Comparison of ENCODE assay signal across 10 cellular contexts in the genomic region with DNA sequence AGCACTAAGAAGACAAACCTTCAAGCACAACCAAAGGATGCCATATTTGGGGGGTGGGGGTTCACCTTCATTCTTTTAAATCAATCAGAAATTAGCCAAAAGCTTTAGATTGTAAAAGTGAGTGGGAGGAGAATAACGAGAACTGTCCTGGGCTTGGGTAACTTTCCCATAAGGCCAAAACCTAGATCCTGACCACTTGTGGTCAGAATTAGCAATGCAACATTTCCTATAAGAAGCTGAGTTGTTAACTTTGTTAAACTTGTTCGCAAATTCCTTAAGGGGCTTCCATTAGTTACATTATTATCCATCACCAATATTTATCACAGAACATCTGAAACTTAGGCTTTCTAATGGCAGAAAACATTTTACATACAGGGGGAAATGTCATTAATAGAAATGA. TPM values are rescaled to one million over a fixed set of nuclear protein-coding genes. Genes with fewer than 3 reads are reported as not detected.
DNase-seq lines count a peak whose midpoint lies in the region; ATAC-seq, FAIRE-seq and TF ChIP-seq lines count a peak whose summit lies in the region.
"Had no signal": no experiment of that assay in that cellular context is flagged by ENCODE, and none has a peak within 500 bp of the region (broad histone marks: within the 10 kb centered on the region; RNA-seq: fewer than 3 reads in every experiment).

No MANE protein-coding gene starts in this region.

- no peak for TF ChIP-seq POLR2A in right lobe of liver (IDR thresholded peaks at IDR 0.05)

- H3K27ac ChIP-seq in astrocyte (ENCODE audit: low read depth, low read length): no peak overlapping the region
- H3K27ac ChIP-seq in right lobe of liver: peak overlapping the region in 2 of 3 donors; percentile 1 to 3
- no peak overlapping the region for H3K27ac ChIP-seq in aorta (ENCODE audit: low read depth in 1 of 2, low read length in 2 of 2)

- peak; percentile 33 to 47 (median 43) for ATAC-seq in right lobe of liver
- ATAC-seq in aorta (ENCODE audit: low FRiP score): no peak

- intact Hi-C loops in right lobe of liver (cut with DNase I): no loop called here
- intact Hi-C loops in aorta (cut with DNase I): no loop called here

- DNase-seq in CD1c-positive myeloid dendritic cell (ENCODE audit: extremely low spot score) (peak; percentile 76), HuH-7 (ENCODE audit: low spot score) (peak; percentile 37), astrocyte (ENCODE audit: low read depth) (no peak), right lobe of liver (no peak), GOT3 (lab: John Stamatoyannopoulos, UW) (no peak), aorta (no peak)
- DNase-seq in NK-92 treated with Interleukin-12 subunit alpha and Interleukin-12 subunit beta, amount 100 ng/mL, for 24 hours (lab: John Stamatoyannopoulos, UW): no peak
- DNase-seq in T-helper 2 cell treated with Interferon-gamma antibody and Interleukin-4, amounts not matched to agents 5 μg/mL and 100 μg/mL, for 36 hours (ENCODE audit: low spot score): no peak
- DNase-seq: mammary epithelial cell, NCI-H82 had no signal

- H3K27me3 Mint-ChIP-seq in astrocyte (ENCODE audit: low read depth, unreplicated experiment): no peaks in the 10 kb centered on the region
- H3K27me3 Mint-ChIP-seq in T-helper 2 cell treated with Interferon-gamma antibody and Interleukin-4, amounts not matched to agents 5 μg/mL and 100 μg/mL, for 36 hours (ENCODE audit: low read depth): no peaks in the 10 kb centered on the region

- H3K4me1 ChIP-seq in astrocyte (ENCODE audit: insufficient read depth, low read length): peaks cover 41% of the 10 kb centered on the region
- H3K4me1 ChIP-seq in right lobe of liver: peaks cover 0 to 32% (median 10%) of the 10 kb centered on the region in 4 donors
- peaks cover 0 to 4% of the 10 kb centered on the region in 2 donors for H3K4me1 ChIP-seq in aorta (ENCODE audit: control insufficient read depth in 1 of 2, insufficient read depth in 2 of 2, low read length in 2 of 2)

- H3K4me1 Mint-ChIP-seq in astrocyte (ENCODE audit: low read depth, unreplicated experiment): peaks cover 9% of the 10 kb centered on the region
- H3K4me1 Mint-ChIP-seq in T-helper 2 cell treated with Interferon-gamma antibody and Interleukin-4, amounts not matched to agents 5 μg/mL and 100 μg/mL, for 36 hours (ENCODE audit: low read depth): peaks cover 56% of the 10 kb centered on the region

- no peaks in the 10 kb centered on the region for H3K36me3 ChIP-seq in astrocyte (ENCODE audit: insufficient read depth, low read length)
- no peaks in the 10 kb centered on the region for H3K36me3 ChIP-seq in right lobe of liver
- no peaks in the 10 kb centered on the region for H3K36me3 ChIP-seq in aorta (ENCODE audit: control insufficient read depth in 1 of 2, insufficient read depth in 2 of 2, low read length in 1 of 2)

- no peak overlapping the region for H3K4me2 ChIP-seq in astrocyte (ENCODE audit: low read length)

- no peaks in the 10 kb centered on the region for H3K9me3 ChIP-seq in astrocyte (ENCODE audit: insufficient read depth, low read depth, low read length)
- no peaks in the 10 kb centered on the region for H3K9me3 ChIP-seq in right lobe of liver
- no peaks in the 10 kb centered on the region for H3K9me3 ChIP-seq in aorta (ENCODE audit: control insufficient read depth, low read length)

- H3K27me3 ChIP-seq in astrocyte (ENCODE audit: insufficient read depth, low read length) (no peaks in the 10 kb centered on the region), right lobe of liver (no peaks in the 10 kb centered on the region), aorta (ENCODE audit: control insufficient read depth in 1 of 2, insufficient read depth in 2 of 2, low read length in 1 of 2) (no peaks in the 10 kb centered on the region)

- no peak for FAIRE-seq in astrocyte (lab: Jason Lieb, UNC)

- no peak overlapping the region for H3K4me3 Mint-ChIP-seq in astrocyte (ENCODE audit: unreplicated experiment)
- H3K4me3 Mint-ChIP-seq in T-helper 2 cell treated with Interferon-gamma antibody and Interleukin-4, amounts not matched to agents 5 μg/mL and 100 μg/mL, for 36 hours: no peak overlapping the region

- peaks cover 4% of the 10 kb centered on the region for H3K9me3 Mint-ChIP-seq in astrocyte (ENCODE audit: unreplicated experiment)
- H3K9me3 Mint-ChIP-seq in T-helper 2 cell treated with Interferon-gamma antibody and Interleukin-4, amounts not matched to agents 5 μg/mL and 100 μg/mL, for 36 hours: no peaks in the 10 kb centered on the region

- WGBS in right lobe of liver (ENCODE audit: insufficient coverage, low coverage, low lambda C conversion rate, missing lambda C conversion rate): 43% methylated on average over 2 of the region's 2 CpGs
- WGBS in aorta, 2 donors: 74% methylated on average over 2 of the region's 2 CpGs

- no peak overlapping the region for H2AFZ ChIP-seq in astrocyte (ENCODE audit: low read depth, low read length)

- H3K79me2 ChIP-seq in astrocyte (ENCODE audit: insufficient read depth, low read length): peaks cover 79% of the 10 kb centered on the region

- H4K20me1 ChIP-seq in astrocyte (ENCODE audit: insufficient read depth, low read length): peaks cover 18% of the 10 kb centered on the region

- H3K27ac Mint-ChIP-seq in astrocyte (ENCODE audit: unreplicated experiment): no peak overlapping the region
- no peak overlapping the region for H3K27ac Mint-ChIP-seq in T-helper 2 cell treated with Interferon-gamma antibody and Interleukin-4, amounts not matched to agents 5 μg/mL and 100 μg/mL, for 36 hours

- H3K4me3 ChIP-seq in astrocyte (ENCODE audit: insufficient read depth, low read depth, low read length) (no peak overlapping the region), right lobe of liver (no peak overlapping the region), aorta (ENCODE audit: low read length in 2 of 2) (no peak overlapping the region)

- peaks cover 5% of the 10 kb centered on the region for H3K36me3 Mint-ChIP-seq in astrocyte (ENCODE audit: low read depth, unreplicated experiment)
- H3K36me3 Mint-ChIP-seq in T-helper 2 cell treated with Interferon-gamma antibody and Interleukin-4, amounts not matched to agents 5 μg/mL and 100 μg/mL, for 36 hours (ENCODE audit: low read depth): peaks cover 13% of the 10 kb centered on the region

- no peak overlapping the region for H3K9ac ChIP-seq in astrocyte (ENCODE audit: low read length)

- peak; percentile 30 for TF ChIP-seq CTCF in astrocyte (IDR thresholded peaks at IDR 0.05; ENCODE audit: insufficient read depth, low read depth, low read length)
- peak; percentile 38 to 47 (median 44) for TF ChIP-seq CTCF in right lobe of liver (IDR thresholded peaks at IDR 0.05)

RNA-seq across cellular contexts. Expression of a gene that starts 25.1 kb away (rescaled TPM):
- total RNA-seq in astrocyte (23.1 and 23.7 TPM in 2 replicates), right lobe of liver (10 to 100 TPM; 21.2 to 29.0 (median 26.7) TPM), aorta (100 to 1,000 TPM in 1 of 2 donors, 10 to 100 TPM in 1; 78.0 to 106 TPM)
- polyA plus RNA-seq in aorta: 10 to 100 TPM; 18.0 to 54.6 TPM

RNA-seq across cellular contexts. Expression of a gene that starts 37.2 kb away (rescaled TPM):
- total RNA-seq in astrocyte (0.77 and 1.9 TPM in 2 replicates), right lobe of liver (10 to 100 TPM in 1 of 6 experiments, 1 to 10 TPM in 5; 4.8 to 11.5 (median 7.7) TPM), aorta (10 to 100 TPM; 42.1 to 63.2 TPM)
- 10 to 100 TPM; 10.9 to 20.8 TPM for polyA plus RNA-seq in aorta

RNA-seq across cellular contexts. Expression of a gene that starts 56.8 kb away (rescaled TPM):
- total RNA-seq in astrocyte (0.26 and 0.64 TPM in 2 replicates), right lobe of liver (10 to 100 TPM in 5 of 6 experiments, 1 to 10 TPM in 1; 8.8 to 23.9 (median 12.8) TPM), aorta (10 to 100 TPM; 17.3 to 26.0 TPM)
- polyA plus RNA-seq in aorta: 10 to 100 TPM; 13.1 to 27.5 TPM

Comparison
In these comparisons a context has a peak if more than half of its experiments do, and no peak if none do; other contexts are left out.
1. DNase-seq: peak in CD1c-positive myeloid dendritic cell (single experiment) and HuH-7 (single experiment); none in astrocyte (single experiment), right lobe of liver (0 of 3), GOT3 (single experiment), NK-92 treated with Interleukin-12 subunit alpha and Interleukin-12 subunit beta, amount 100 ng/mL, for 24 hours (single experiment), aorta (0 of 2) and T-helper 2 cell treated with Interferon-gamma antibody and Interleukin-4, amounts not matched to agents 5 μg/mL and 100 μg/mL, for 36 hours (single experiment).
2. H3K27ac ChIP-seq: peak in right lobe of liver (2 of 3); none in astrocyte (single experiment) and aorta (0 of 2).